In the genomic region with DNA sequence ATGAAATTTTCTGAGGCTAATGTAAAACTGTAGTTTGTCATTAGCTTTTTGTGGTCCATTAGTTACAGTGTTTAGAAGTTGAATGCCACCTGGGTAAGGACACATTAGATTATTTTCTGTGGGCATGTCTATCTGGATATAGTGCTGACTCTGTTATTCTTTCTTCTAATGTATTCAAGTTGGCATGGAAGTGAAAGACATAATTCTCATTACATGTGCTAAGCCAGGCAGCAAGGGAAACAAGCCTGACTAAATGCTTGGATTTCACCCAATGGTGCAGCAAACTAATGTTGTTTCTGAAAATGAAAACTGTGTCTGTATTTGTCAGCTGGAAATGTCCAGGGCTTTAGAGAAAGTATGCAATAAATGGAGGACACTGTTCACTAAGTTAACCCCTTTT, we compare ENCODE assay signal across 24 cellular contexts.
A peak's percentile ranks its signal among the peaks of the same experiment; 100 is the strongest.
DNase-seq lines count a peak whose midpoint lies in the region; ATAC-seq, FAIRE-seq and TF ChIP-seq lines count a peak whose summit lies in the region.
"Had no signal": no experiment of that assay in that cellular context is flagged by ENCODE, and none has a peak within 500 bp of the region (broad histone marks: within the 10 kb centered on the region; RNA-seq: fewer than 3 reads in every experiment).

No MANE protein-coding gene starts in this region.

- FAIRE-seq in HepG2 (lab: Jason Lieb, UNC), result no peak

- no peak overlapping the region for H3K4me2 ChIP-seq in HepG2 (ENCODE audit: low read depth, low read length)

- in situ Hi-C loops in HepG2 (cut with HindIII; ENCODE audit: extremely low pct_ligation_motif_present, low pct_unique_long_range_greater_than_20kb) (no loop called here), astrocyte of the cerebellum (cut with HindIII; ENCODE audit: low sequenced_read_pairs) (loop anchor here (5.0 kb wide), 1 partner anchor 103 kb away; the partner anchor contains the start of gene NUP35)

- ATAC-seq in HepG2 (no peak), right lobe of liver (no peak), HG02763 (IDR thresholded peaks at IDR 0.05; ENCODE audit: unreplicated experiment) (no peak), GM19395 (IDR thresholded peaks at IDR 0.05; ENCODE audit: unreplicated experiment) (no peak)
- ATAC-seq: HCT116; stimulated activated naive CD8-positive, alpha-beta T cell treated with anti-CD3 and anti-CD28 coated beads, Interleukin-15, amount 100 ng/mL, for 72 hours had no signal

- H3K4me1 ChIP-seq in HepG2 (ENCODE audit: insufficient read depth, low read length), result no peaks in the 10 kb centered on the region
- no peaks in the 10 kb centered on the region for H3K4me1 ChIP-seq in right lobe of liver
- H3K4me1 ChIP-seq in testis, result no peaks in the 10 kb centered on the region

- POLR2A ChIA-PET in HepG2 (lab: Yijun Ruan, JAX), result no interaction called here

- DNase-seq in HepG2 (ENCODE audit: low spot score) (no peak), right lobe of liver (no peak), astrocyte of the cerebellum (ENCODE audit: low read depth) (peak; percentile 70), fibroblast of the aortic adventitia (ENCODE audit: low read depth) (peak; percentile 21), testis (no peak)
- no peak for DNase-seq in stimulated activated naive CD4-positive, alpha-beta T cell (lab: John Stamatoyannopoulos, UW)
- DNase-seq: activated B cell treated with CpG ODN at 0.5 μM for 24 hours; activated CD4-positive, alpha-beta memory T cell treated with anti-CD3 and anti-CD28 coated beads, Interleukin-2, amount 10 ng/mL, durations not matched to agents 7 days and 5 days; activated gamma-delta T cell; activated T-cell treated with anti-CD3 and anti-CD28 coated beads for 4 hours; C1 segment of cervical spinal cord; Calu3; mesenchymal stem cell; naive B cell; NCI-H146; NCI-H2171; NCI-H526 treated with DMSO at 0.1 percent for 48 hours; occipital lobe; retina; stimulated activated naive CD8-positive, alpha-beta T cell treated with anti-CD3 and anti-CD28 coated beads, Interleukin-15, amount 100 ng/mL, for 72 hours; trophoblast cell had no signal

- H3K79me2 ChIP-seq in HepG2 (ENCODE audit: insufficient read depth, low read length), result no peaks in the 10 kb centered on the region

- TF ChIP-seq POLR2A in HepG2 (IDR thresholded peaks at IDR 0.05; ENCODE audit: insufficient read depth in 1 of 2, low read depth in 2 of 2, low read length in 2 of 2) (no peak), right lobe of liver (IDR thresholded peaks at IDR 0.05) (no peak), testis (IDR thresholded peaks at IDR 0.05) (no peak)

- intact Hi-C loops in HepG2 (cut with micrococcal nuclease; ENCODE audit: unreplicated experiment), result no loop called here
- intact Hi-C loops in right lobe of liver (cut with DNase I), result no loop called here
- intact Hi-C loops in testis (cut with DNase I; ENCODE audit: low total_unique reads), result no loop called here

- no peak overlapping the region for H3K4me3 ChIP-seq in HepG2 (replicated peaks in 1 of 3; ENCODE audit: insufficient read depth in 1 of 3, low read depth in 2 of 3, low read length in 3 of 3)
- no peak overlapping the region for H3K4me3 ChIP-seq in right lobe of liver
- no peak overlapping the region for H3K4me3 ChIP-seq in astrocyte of the cerebellum (ENCODE audit: low read depth, low read length)
- H3K4me3 ChIP-seq in fibroblast of the aortic adventitia (ENCODE audit: low read depth, low read length), result no peak overlapping the region
- H3K4me3 ChIP-seq in testis, result no peak overlapping the region

- H3K27me3 ChIP-seq in HepG2 (ENCODE audit: control insufficient read depth in 1 of 2, insufficient read depth in 2 of 2, low read length in 2 of 2) (no peaks in the 10 kb centered on the region), right lobe of liver (no peaks in the 10 kb centered on the region), testis (no peaks in the 10 kb centered on the region)

- no TSS peak for BruUV-seq in HepG2 (replicated peaks; lab: Mats Ljungman, UMichigan)

- CTCF ChIA-PET in HepG2 (lab: Yijun Ruan, JAX; ENCODE audit: low intra/inter-chr PET ratio, low total read pairs), result no interaction called here

- TF ChIP-seq EP300 in HepG2 (IDR thresholded peaks at IDR 0.05; ENCODE audit: low read depth in 2 of 2, low read length in 2 of 2) (no peak), HepG2 (CRISPR knock-in tag; IDR thresholded peaks at IDR 0.05; ENCODE audit: borderline replicate concordance) (no peak)

- no peak for TF ChIP-seq RAD21 in HepG2 (CRISPR knock-in tag; IDR thresholded peaks at IDR 0.05)

- H2AFZ ChIP-seq in HepG2 (ENCODE audit: low read length), result no peak overlapping the region

- no peaks in the 10 kb centered on the region for H3K9me3 ChIP-seq in HepG2 (ENCODE audit: low read length)
- no peaks in the 10 kb centered on the region for H3K9me3 ChIP-seq in right lobe of liver
- no peaks in the 10 kb centered on the region for H3K9me3 ChIP-seq in testis

- H3K27ac ChIP-seq in HepG2 (ENCODE audit: extremely low read length, insufficient read depth, low read length) (no peak overlapping the region), right lobe of liver (no peak overlapping the region), testis (no peak overlapping the region)

- H3K36me3 ChIP-seq in HepG2 (replicated peaks in 1 of 2; ENCODE audit: control insufficient read depth in 1 of 2, insufficient read depth in 2 of 2, low read length in 2 of 2) (no peaks in the 10 kb centered on the region), right lobe of liver (no peaks in the 10 kb centered on the region), testis (ENCODE audit: low read depth, missing control alignments) (no peaks in the 10 kb centered on the region)

- no peaks in the 10 kb centered on the region for H4K20me1 ChIP-seq in HepG2 (ENCODE audit: insufficient read depth, low read length)

- TF ChIP-seq CTCF in HepG2 (CRISPR knock-in tag; IDR thresholded peaks at IDR 0.05), result no peak
- no peak for TF ChIP-seq CTCF in right lobe of liver (IDR thresholded peaks at IDR 0.05)
- no peak for TF ChIP-seq CTCF in astrocyte of the cerebellum (IDR thresholded peaks at IDR 0.05; ENCODE audit: low read depth, low read length, missing control alignments)
- TF ChIP-seq CTCF in fibroblast of the aortic adventitia (IDR thresholded peaks at IDR 0.05; ENCODE audit: insufficient read depth, low read length), result no peak
- no peak for TF ChIP-seq CTCF in testis (IDR thresholded peaks at IDR 0.05)

- no peak overlapping the region for H3K9ac ChIP-seq in HepG2 (ENCODE audit: insufficient read depth, low read depth, low read length)

TF ChIP-seq in HepG2, 621 proteins besides CTCF, POLR2A, EP300 and RAD21:
- TF ChIP-seq JUND (CRISPR knock-in tag; IDR thresholded peaks at IDR 0.05) (no peak), MAFK (conservative IDR thresholded peaks at IDR 0.05 in 1 of 2, IDR thresholded peaks at IDR 0.05 in 1 of 2; ENCODE audit: low read length in 2 of 2) (peak; percentile 19 to 59; a peak in 1 of 4 replicates), MAFF (IDR thresholded peaks at IDR 0.05; ENCODE audit: low read depth, low read length) (peak; percentile 49; the same call in 1 of the 2 replicates)

Comparison
In these comparisons a context has a peak if more than half of its experiments do, and no peak if none do; other contexts are left out.
1. DNase-seq: peak in astrocyte of the cerebellum (single experiment) and fibroblast of the aortic adventitia (single experiment); none in HepG2 (single experiment), right lobe of liver (0 of 3), stimulated activated naive CD4-positive, alpha-beta T cell (0 of 6) and testis (single experiment).